20 cellular contexts compared by ENCODE assay signal in the genomic region with DNA sequence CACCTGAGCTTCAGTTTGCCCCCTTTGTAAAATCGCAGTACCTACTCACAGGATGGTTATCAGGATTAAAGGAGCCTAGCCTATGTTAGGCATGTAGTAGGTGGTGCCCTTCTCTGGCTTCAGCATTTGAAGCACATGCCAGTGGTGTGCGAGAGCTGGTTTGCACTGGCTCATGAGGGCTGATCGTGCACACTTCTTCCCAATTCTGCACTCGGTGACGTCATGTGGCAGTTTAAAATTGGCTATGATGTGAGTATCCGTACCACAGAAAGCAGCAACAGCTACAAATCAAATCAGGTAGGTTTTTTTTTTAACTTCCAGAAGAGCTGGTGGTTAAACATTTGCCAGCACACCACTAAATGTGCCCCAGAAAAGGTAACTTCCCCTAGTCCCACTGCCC. TPM values are rescaled to one million over a fixed set of nuclear protein-coding genes. Genes with fewer than 3 reads are reported as not detected.
"Had no signal": no experiment of that assay in that cellular context is flagged by ENCODE, and none has a peak within 500 bp of the region (broad histone marks: within the 10 kb centered on the region; RNA-seq: fewer than 3 reads in every experiment).

No MANE protein-coding gene starts in this region.

- H3K9ac ChIP-seq: KMS-11 had no signal

- H3K4me1 ChIP-seq: SJSA1 had no signal

- DNase-seq: IMR-90, MV-4-11, NCI-H1048, NCI-H1105 treated with DMSO at 0.1 percent for 48 hours, NCI-H1417 treated with DMSO at 0.1 percent for 48 hours, NCI-H1694 treated with DMSO at 0.1 percent for 48 hours, NCI-H1930, NCI-H2081, NCI-H2107, NCI-H2227 treated with DMSO at 0.1 percent for 48 hours, NCI-H524, NCI-H69, NCI-H774, Right ventricle myocardium superior, RPMI8226, SIG-M5 had no signal

- H3K36me3 ChIP-seq: SJSA1 had no signal

- H3K4me2 ChIP-seq: KMS-11 had no signal

- H3K27me3 ChIP-seq: SJSA1 had no signal

- H3K4me3 ChIP-seq: SJSA1, SK-N-MC had no signal

- H3K9me3 ChIP-seq: SJSA1 had no signal

- FAIRE-seq: RCC 7860 had no signal

- H3K27ac ChIP-seq: KMS-11, SJSA1, SK-N-MC had no signal

RNA-seq across cellular contexts. Expression of gene FOXO6, which starts 13.5 kb away (rescaled TPM):
- total RNA-seq: IMR-90 had no signal
- polyA plus RNA-seq: IMR-90 had no signal
